In the genomic region with DNA sequence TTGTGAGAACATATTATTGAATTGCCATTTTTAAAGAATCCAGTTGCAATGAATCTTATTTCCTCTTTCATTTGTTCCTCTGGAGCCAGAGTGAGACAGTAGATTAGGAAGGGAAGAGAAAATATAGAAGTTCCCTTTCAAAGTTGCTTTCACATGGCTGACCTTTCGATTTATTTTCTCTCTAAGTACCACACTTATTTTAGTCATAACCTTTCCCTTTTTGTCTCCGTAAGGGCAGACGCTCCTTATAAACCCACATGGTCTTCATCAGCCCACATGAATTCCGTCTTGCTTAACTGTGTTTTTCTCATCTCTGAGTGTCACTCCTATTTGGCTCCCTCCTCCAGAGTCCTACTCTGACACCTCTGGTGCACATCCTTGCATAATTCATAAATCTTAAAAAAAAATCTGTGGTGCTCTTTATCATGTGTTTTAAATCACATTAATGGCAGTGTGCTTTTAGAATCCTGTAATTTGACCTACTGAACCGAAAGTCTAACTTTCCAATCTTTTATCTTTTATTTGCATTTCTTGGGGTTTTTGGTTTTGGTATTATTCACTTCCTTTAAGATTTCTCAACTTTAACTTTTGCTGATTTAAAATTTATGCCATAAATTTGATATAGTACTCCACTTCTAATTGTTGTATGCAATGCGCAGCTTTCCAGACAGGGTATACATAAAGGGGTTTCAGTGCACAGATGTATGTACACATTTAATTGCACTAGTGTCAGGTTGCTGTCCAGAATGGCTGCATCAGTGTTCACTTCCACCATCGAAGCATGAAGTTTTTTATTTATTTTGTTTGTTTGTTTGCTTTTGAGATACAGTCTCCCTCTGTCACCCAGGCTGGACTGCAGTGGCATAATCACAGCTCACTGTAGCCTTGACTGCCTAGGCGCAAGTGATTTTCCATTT, we compare ENCODE assay signal across 11 cellular contexts. TPM values are rescaled to one million over a fixed set of nuclear protein-coding genes. Genes with fewer than 3 reads are reported as not detected.
A peak's percentile ranks its signal among the peaks of the same experiment; 100 is the strongest.
DNase-seq lines count a peak whose midpoint lies in the region; ATAC-seq and TF ChIP-seq lines count a peak whose summit lies in the region.
"Had no signal": no experiment of that assay in that cellular context is flagged by ENCODE, and none has a peak within 500 bp of the region (broad histone marks: within the 10 kb centered on the region; RNA-seq: fewer than 3 reads in every experiment).

No MANE protein-coding gene starts in this region.

- TF ChIP-seq POLR2A in spleen (IDR thresholded peaks at IDR 0.05) = no peak

- H3K36me3 ChIP-seq in spleen = no peaks in the 10 kb centered on the region
- no peaks in the 10 kb centered on the region for H3K36me3 ChIP-seq in MM.1S (replicated peaks; ENCODE audit: insufficient read depth, low read length)

- H3F3A ChIP-seq in MM.1S (ENCODE audit: insufficient read depth, low read length) = no peaks in the 10 kb centered on the region

- H4K20me1 ChIP-seq in MM.1S (ENCODE audit: insufficient read depth, low read length) = no peaks in the 10 kb centered on the region

- H3K4me1 Mint-ChIP-seq in activated T-cell treated with anti-CD3 and anti-CD28 coated beads, Interleukin-2, amount 50 U/mL, for 24 hours (ENCODE audit: low read depth) = peaks cover 32% of the 10 kb centered on the region
- peaks cover 20% of the 10 kb centered on the region for H3K4me1 Mint-ChIP-seq in activated T-helper 2 cell treated with anti-CD3 and anti-CD28 coated beads, Interferon-gamma antibody, Interleukin-2, Interleukin-4, amounts not matched to agents 10 μg/mL and 5 μg/mL and 100 μg/mL, durations not matched to agents 14 hours and 24 hours and 36 hours (ENCODE audit: low read depth)

- H3K4me3 Mint-ChIP-seq in activated T-cell treated with anti-CD3 and anti-CD28 coated beads, Interleukin-2, amount 50 U/mL, for 24 hours = peak overlapping the region; percentile 41
- no peak overlapping the region for H3K4me3 Mint-ChIP-seq in activated T-helper 2 cell treated with anti-CD3 and anti-CD28 coated beads, Interferon-gamma antibody, Interleukin-2, Interleukin-4, amounts not matched to agents 10 μg/mL and 5 μg/mL and 100 μg/mL, durations not matched to agents 14 hours and 24 hours and 36 hours (ENCODE audit: low read depth)

- peaks cover 0 to 31% (median 28%) of the 10 kb centered on the region in 8 donors for H3K9me3 ChIP-seq in spleen
- no peaks in the 10 kb centered on the region for H3K9me3 ChIP-seq in MM.1S (replicated peaks; ENCODE audit: insufficient read depth, low read length)

- TF ChIP-seq CTCF in spleen (IDR thresholded peaks at IDR 0.05 in 8 of 11, conservative IDR thresholded peaks at IDR 0.05 in 3 of 11) (no peak), MM.1S (IDR thresholded peaks at IDR 0.05; ENCODE audit: low read length) (no peak)

- intact Hi-C loops in activated T-helper 2 cell treated with anti-CD3 and anti-CD28 coated beads, Interferon-gamma antibody, Interleukin-2, Interleukin-4, amounts not matched to agents 10 μg/mL and 5 μg/mL and 100 μg/mL, durations not matched to agents 14 hours and 24 hours and 36 hours (cut with micrococcal nuclease) = loop anchor here (1.0 to 5.0 kb wide), 2 partner anchors 82 to 167 kb away; a partner anchor contains a TSS
- intact Hi-C loops in spleen (cut with DNase I; ENCODE audit: low total_unique reads) (no loop called here), posterior vena cava (cut with DNase I) (no loop called here)

- no peaks in the 10 kb centered on the region for H3K27me3 Mint-ChIP-seq in activated T-cell treated with anti-CD3 and anti-CD28 coated beads, Interleukin-2, amount 50 U/mL, for 24 hours
- H3K27me3 Mint-ChIP-seq in activated T-helper 2 cell treated with anti-CD3 and anti-CD28 coated beads, Interferon-gamma antibody, Interleukin-2, Interleukin-4, amounts not matched to agents 10 μg/mL and 5 μg/mL and 100 μg/mL, durations not matched to agents 14 hours and 24 hours and 36 hours (ENCODE audit: low read depth) = peaks cover 16% of the 10 kb centered on the region

- no peak overlapping the region for H3K4me2 ChIP-seq in MM.1S (ENCODE audit: low read depth, low read length)

- H3K4me3 ChIP-seq in spleen (peak overlapping the region in 1 of 8 donors; percentile 7), MM.1S (ENCODE audit: low read length) (no peak overlapping the region)

- ATAC-seq in HG03442 (IDR thresholded peaks at IDR 0.05; ENCODE audit: unreplicated experiment) (peak; percentile 28), GM21717 (IDR thresholded peaks at IDR 0.05; ENCODE audit: unreplicated experiment) (no peak)

- no peak for DNase-seq in activated T-cell treated with anti-CD3 and anti-CD28 coated beads, Interleukin-2, amount 50 U/mL, for 24 hours
- no peak for DNase-seq in activated T-cell treated with anti-CD3 and anti-CD28 coated beads for 4 hours
- DNase-seq in activated T-helper 2 cell treated with anti-CD3 and anti-CD28 coated beads, Interferon-gamma antibody, Interleukin-2, Interleukin-4, amounts not matched to agents 10 μg/mL and 5 μg/mL and 100 μg/mL, durations not matched to agents 14 hours and 24 hours and 36 hours (ENCODE audit: low spot score) = no peak
- no peak for DNase-seq in spleen
- no peak for DNase-seq in MM.1S
- no peak for DNase-seq in posterior vena cava (ENCODE audit: low spot score)
- DNase-seq: C1 segment of cervical spinal cord, NCI-H2171 had no signal

- H2AFZ ChIP-seq in MM.1S (ENCODE audit: low read length) = no peak overlapping the region
- H2AFZ ChIP-seq: parathyroid adenoma had no signal

- H3K79me2 ChIP-seq in MM.1S (ENCODE audit: low read length) = no peaks in the 10 kb centered on the region
- H3K79me2 ChIP-seq: parathyroid adenoma had no signal

- H3K27me3 ChIP-seq in spleen (replicated peaks in 1 of 7) = no peaks in the 10 kb centered on the region
- no peaks in the 10 kb centered on the region for H3K27me3 ChIP-seq in MM.1S (replicated peaks; ENCODE audit: insufficient read depth, low read length)

- peaks cover 10% of the 10 kb centered on the region for H3K9me3 Mint-ChIP-seq in activated T-cell treated with anti-CD3 and anti-CD28 coated beads, Interleukin-2, amount 50 U/mL, for 24 hours
- H3K9me3 Mint-ChIP-seq in activated T-helper 2 cell treated with anti-CD3 and anti-CD28 coated beads, Interferon-gamma antibody, Interleukin-2, Interleukin-4, amounts not matched to agents 10 μg/mL and 5 μg/mL and 100 μg/mL, durations not matched to agents 14 hours and 24 hours and 36 hours = peaks cover 12% of the 10 kb centered on the region

- no peaks in the 10 kb centered on the region for H3K9me2 ChIP-seq in MM.1S (replicated peaks; ENCODE audit: insufficient read depth, low read length)

- no peak overlapping the region for H3K9ac ChIP-seq in MM.1S (ENCODE audit: low read length)
- H3K9ac ChIP-seq: parathyroid adenoma had no signal

- no peaks in the 10 kb centered on the region for H3K36me3 Mint-ChIP-seq in activated T-cell treated with anti-CD3 and anti-CD28 coated beads, Interleukin-2, amount 50 U/mL, for 24 hours (ENCODE audit: low read depth)
- H3K36me3 Mint-ChIP-seq in activated T-helper 2 cell treated with anti-CD3 and anti-CD28 coated beads, Interferon-gamma antibody, Interleukin-2, Interleukin-4, amounts not matched to agents 10 μg/mL and 5 μg/mL and 100 μg/mL, durations not matched to agents 14 hours and 24 hours and 36 hours (ENCODE audit: low read depth) = no peaks in the 10 kb centered on the region

- WGBS in spleen, 5 donors = 40 to 52% (median 49%) methylated on average over 8 of the region's 8 CpGs

- peak overlapping the region; percentile 16 for H3K27ac Mint-ChIP-seq in activated T-cell treated with anti-CD3 and anti-CD28 coated beads, Interleukin-2, amount 50 U/mL, for 24 hours
- peak overlapping the region; percentile 54 for H3K27ac Mint-ChIP-seq in activated T-helper 2 cell treated with anti-CD3 and anti-CD28 coated beads, Interferon-gamma antibody, Interleukin-2, Interleukin-4, amounts not matched to agents 10 μg/mL and 5 μg/mL and 100 μg/mL, durations not matched to agents 14 hours and 24 hours and 36 hours

- peaks cover 8 to 36% (median 28%) of the 10 kb centered on the region in 6 donors for H3K4me1 ChIP-seq in spleen
- H3K4me1 ChIP-seq in MM.1S (ENCODE audit: low read length) = no peaks in the 10 kb centered on the region
- H3K4me1 ChIP-seq: parathyroid adenoma had no signal

- H3K27ac ChIP-seq in spleen = peak overlapping the region in 6 of 8 donors; percentile 25 to 54 (median 35)
- no peak overlapping the region for H3K27ac ChIP-seq in MM.1S (ENCODE audit: low read length)
- H3K27ac ChIP-seq: parathyroid adenoma had no signal

RNA-seq across cellular contexts. Expression of a gene that starts 38.6 kb away (rescaled TPM):
- total RNA-seq in activated T-helper 2 cell treated with anti-CD3 and anti-CD28 coated beads, Interferon-gamma antibody, Interleukin-2, Interleukin-4, amounts not matched to agents 10 μg/mL and 5 μg/mL and 100 μg/mL, durations not matched to agents 14 hours and 24 hours and 36 hours = 0.25 and 0.32 TPM in 2 replicates
- total RNA-seq in spleen (1 to 10 TPM; 1.2 to 4.6 (median 1.5) TPM), posterior vena cava (1 to 10 TPM; 1.7 to 3.4 TPM)
- 1 to 10 TPM in 2 of 3 donors, under 1 TPM in 1; 0.85 to 1.2 (median 1.0) TPM for polyA plus RNA-seq in spleen
